ENCODE assay signal across 12 cellular contexts in genomic region chr5:107806705-107807104, GRCh38.
DNase-seq lines count a peak whose midpoint lies in the region; ATAC-seq and TF ChIP-seq lines count a peak whose summit lies in the region.
"Had no signal": no experiment of that assay in that cellular context is flagged by ENCODE, and none has a peak within 500 bp of the region (broad histone marks: within the 10 kb centered on the region; RNA-seq: fewer than 3 reads in every experiment).

No MANE protein-coding gene starts in this region.

- H4K91ac ChIP-seq in IMR-90 (ENCODE audit: insufficient read depth, low read depth, low read length), result no peak overlapping the region

- H4K5ac ChIP-seq in IMR-90 (ENCODE audit: low read depth, low read length), result no peak overlapping the region

- H3K36me3 ChIP-seq in IMR-90 (ENCODE audit: control insufficient read depth, insufficient read depth, low read length) (no peaks in the 10 kb centered on the region), WERI-Rb-1 (no peaks in the 10 kb centered on the region)
- H3K36me3 ChIP-seq: upper lobe of right lung had no signal

- no peak overlapping the region for H3K14ac ChIP-seq in IMR-90 (replicated peaks; ENCODE audit: low read depth, low read length)

- H3K27me3 ChIP-seq in IMR-90 (ENCODE audit: control insufficient read depth, insufficient read depth, low read length) (peaks cover 5% of the 10 kb centered on the region), WERI-Rb-1 (ENCODE audit: insufficient read depth, low read depth, severe bottlenecking) (no peaks in the 10 kb centered on the region)
- H3K27me3 ChIP-seq: upper lobe of right lung had no signal

- no peak overlapping the region for H3K4ac ChIP-seq in IMR-90 (ENCODE audit: low read depth, low read length)

- no TSS peak for BruUV-seq in IMR-90 (replicated peaks; lab: Mats Ljungman, UMichigan)

- no peak overlapping the region for H3K56ac ChIP-seq in IMR-90 (ENCODE audit: extremely low read depth, insufficient read depth, low read length)

- TF ChIP-seq CTCF in IMR-90 (conservative IDR thresholded peaks at IDR 0.05; ENCODE audit: low read depth, low read length) (no peak), WERI-Rb-1 (IDR thresholded peaks at IDR 0.05; ENCODE audit: low read depth, low read length) (no peak)

- H3K18ac ChIP-seq in IMR-90 (ENCODE audit: low read depth, low read length), result no peak overlapping the region

- no peak overlapping the region for H2AK5ac ChIP-seq in IMR-90 (ENCODE audit: low read depth, low read length)

- in situ Hi-C loops in IMR-90 (cut with MboI; ENCODE audit: low sequenced_read_pairs), result no loop called here

- CTCF ChIA-PET in IMR-90 (lab: Yijun Ruan, JAX), result no interaction called here

- H3K9ac ChIP-seq in IMR-90 (ENCODE audit: low read depth, low read length), result no peak overlapping the region

- intact Hi-C loops in IMR-90 (cut with micrococcal nuclease), result no loop called here

- H4K20me1 ChIP-seq in IMR-90 (ENCODE audit: insufficient read depth, low read length), result no peaks in the 10 kb centered on the region

- H4K8ac ChIP-seq in IMR-90 (ENCODE audit: low read depth in 2 of 2, low read length in 2 of 2), result no peak overlapping the region

- DNase-seq in DMS 273 (lab: John Stamatoyannopoulos, UW; ENCODE audit: unreplicated experiment) (peak; percentile 58), IMR-90 (peak; percentile 80), WERI-Rb-1 (no peak), kidney tubule cell (ENCODE audit: low spot score) (peak; percentile 18), T-helper 1 cell (no peak)
- DNase-seq in activated CD4-positive, alpha-beta T cell treated with anti-CD3 and anti-CD28 coated beads for 4 hours, result no peak
- DNase-seq: activated T-cell treated with anti-CD3 and anti-CD28 coated beads, Interleukin-2, amount 50 U/mL, for 1 hour; immature natural killer cell; upper lobe of right lung had no signal

- no peak for TF ChIP-seq POLR2A in IMR-90 (IDR thresholded peaks at IDR 0.05; ENCODE audit: low read depth, low read length)

- POLR2A ChIA-PET in IMR-90 (lab: Charles Lee; ENCODE audit: unreplicated experiment), result no interaction called here

- peaks cover 4% of the 10 kb centered on the region; the same call in 1 of the 2 replicates for H3K4me1 ChIP-seq in IMR-90 (ENCODE audit: control insufficient read depth, insufficient read depth, low read length)
- H3K4me1 ChIP-seq: upper lobe of right lung had no signal

- no peaks in the 10 kb centered on the region for H3K9me3 ChIP-seq in IMR-90 (ENCODE audit: control insufficient read depth, insufficient read depth, low read length)
- H3K9me3 ChIP-seq in WERI-Rb-1 (ENCODE audit: severe bottlenecking), result no peaks in the 10 kb centered on the region
- H3K9me3 ChIP-seq: upper lobe of right lung had no signal

- H3K4me3 ChIP-seq in IMR-90 (ENCODE audit: insufficient read depth, low read depth, low read length) (no peak overlapping the region), WERI-Rb-1 (ENCODE audit: low read depth, low read length) (no peak overlapping the region)
- H3K4me3 ChIP-seq: upper lobe of right lung had no signal

- H2BK20ac ChIP-seq in IMR-90 (ENCODE audit: low read depth, low read length), result no peak overlapping the region

- H3K9me1 ChIP-seq in IMR-90 (ENCODE audit: insufficient read depth, low read length), result no peaks in the 10 kb centered on the region

- H2AFZ ChIP-seq in IMR-90 (replicated peaks; ENCODE audit: low read length, poor library complexity), result no peak overlapping the region

- H2BK15ac ChIP-seq in IMR-90 (ENCODE audit: low read depth, low read length), result no peak overlapping the region

- H2BK5ac ChIP-seq in IMR-90 (ENCODE audit: low read depth, low read length, poor library complexity, severe bottlenecking), result no peak overlapping the region

- H2AK9ac ChIP-seq in IMR-90 (replicated peaks; ENCODE audit: low read depth, low read length, poor library complexity), result no peak overlapping the region

- no peak for TF ChIP-seq RAD21 in IMR-90 (IDR thresholded peaks at IDR 0.05; ENCODE audit: low read length)

- no peaks in the 10 kb centered on the region for H3K79me1 ChIP-seq in IMR-90 (ENCODE audit: low read depth in 1 of 2, low read length in 2 of 2)

- no CpG with 5 or more reads among the region's 1 CpG for WGBS in IMR-90 (ENCODE audit: extremely low coverage in 2 of 2, insufficient read length in 1 of 2), 2 experiments

- dilution Hi-C loops in IMR-90 (cut with HindIII; ENCODE audit: low sequenced_read_pairs, unreplicated experiment), result no loop called here

- no peak overlapping the region for H3K4me2 ChIP-seq in IMR-90 (ENCODE audit: low read depth, low read length)

- H2BK120ac ChIP-seq in IMR-90 (ENCODE audit: low read depth, low read length), result no peak overlapping the region

- H3K27ac ChIP-seq in IMR-90 (ENCODE audit: insufficient read depth, low read length), result no peak overlapping the region
- peak overlapping the region; percentile 93 for H3K27ac ChIP-seq in WERI-Rb-1
- H3K27ac ChIP-seq: upper lobe of right lung, VCaP had no signal

- no peak overlapping the region for H3K23ac ChIP-seq in IMR-90 (ENCODE audit: low read depth, low read length)

- ATAC-seq in IMR-90 (ENCODE audit: low read depth) (peak; percentile 53), GM18870 (IDR thresholded peaks at IDR 0.05; ENCODE audit: unreplicated experiment) (no peak), GM18502 (IDR thresholded peaks at IDR 0.05; ENCODE audit: poor library complexity, unreplicated experiment) (no peak)
- ATAC-seq: upper lobe of right lung had no signal

TF ChIP-seq in IMR-90, 13 proteins besides CTCF, POLR2A, EP300 and RAD21:
- TF ChIP-seq MAZ (IDR thresholded peaks at IDR 0.05; ENCODE audit: borderline replicate concordance, low read depth, low read length), result no peak
- no peak for TF ChIP-seq NFE2L2 (IDR thresholded peaks at IDR 0.05; ENCODE audit: low read depth, low read length)
- TF ChIP-seq SMC3 (IDR thresholded peaks at IDR 0.05; ENCODE audit: low read depth, low read length), result no peak
- TF ChIP-seq CHD1 (IDR thresholded peaks at IDR 0.05; ENCODE audit: low read depth, low read length), result no peak
- no peak for TF ChIP-seq USF2 (IDR thresholded peaks at IDR 0.05; ENCODE audit: low read depth, low read length)
- peak; percentile 14; the same call in 1 of the 2 replicates for TF ChIP-seq CEBPB (IDR thresholded peaks at IDR 0.05; ENCODE audit: low read depth, low read length)
- TF ChIP-seq FOS (IDR thresholded peaks at IDR 0.05; ENCODE audit: low read depth, low read length), result peak; percentile 75
- TF ChIP-seq ELK1 (IDR thresholded peaks at IDR 0.05; ENCODE audit: borderline replicate concordance, low read depth, low read length), result no peak
- TF ChIP-seq RCOR1 (IDR thresholded peaks at IDR 0.05; ENCODE audit: insufficient replicate concordance, low read length), result no peak
- no peak for TF ChIP-seq RFX5 (IDR thresholded peaks at IDR 0.05; ENCODE audit: low read depth, low read length)
- TF ChIP-seq BHLHE40 (IDR thresholded peaks at IDR 0.05; ENCODE audit: low read depth, low read length), result no peak

Comparison
In these comparisons a context has a peak if more than half of its experiments do, and no peak if none do; other contexts are left out.
1. DNase-seq: peak in DMS 273 (single experiment), IMR-90 (single experiment) and kidney tubule cell (single experiment); none in WERI-Rb-1 (single experiment), T-helper 1 cell (0 of 5) and activated CD4-positive, alpha-beta T cell treated with anti-CD3 and anti-CD28 coated beads for 4 hours (0 of 2).